ENCODE assay signal across 7 cellular contexts in the genomic region with DNA sequence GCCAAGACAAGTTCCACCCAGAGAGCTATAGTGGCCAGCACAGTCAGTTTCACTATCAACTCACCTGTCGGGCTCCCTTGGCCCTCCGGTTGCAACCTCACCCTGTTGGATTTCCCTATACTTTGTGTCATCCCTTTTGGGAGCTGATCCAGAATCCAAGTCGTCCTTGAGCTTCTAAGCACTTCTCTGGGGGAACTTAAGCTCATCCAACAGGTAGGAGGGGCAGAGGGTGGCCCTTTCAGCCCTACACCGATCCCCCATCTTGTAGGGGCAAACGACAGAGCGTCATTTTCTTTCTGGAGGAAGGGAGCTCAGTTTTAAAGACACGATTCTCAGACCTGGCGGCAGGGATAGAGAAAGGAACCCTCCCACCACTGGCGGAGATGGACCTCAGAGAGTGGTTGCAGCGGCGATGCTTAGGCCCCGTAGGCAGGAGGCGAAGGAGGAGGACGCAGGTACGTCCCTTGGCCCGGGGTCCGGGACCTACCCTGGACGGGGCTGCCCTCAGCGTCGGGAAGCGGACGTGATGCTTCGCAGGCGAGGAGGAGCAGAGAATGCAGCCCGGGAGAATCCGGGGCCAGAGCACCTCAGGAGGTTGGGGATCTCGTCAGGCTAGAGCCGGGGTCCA. TPM values are rescaled to one million over a fixed set of nuclear protein-coding genes. Genes with fewer than 3 reads are reported as not detected.
DNase-seq lines count a peak whose midpoint lies in the region; ATAC-seq and TF ChIP-seq lines count a peak whose summit lies in the region.

No MANE protein-coding gene starts in this region.

- H3F3A ChIP-seq in OCI-LY1 (ENCODE audit: insufficient read depth, low read length) = no peaks in the 10 kb centered on the region

- H3K9me2 ChIP-seq in OCI-LY1 (ENCODE audit: low read depth, low read length) = no peaks in the 10 kb centered on the region

- CTCF ChIA-PET in HEK293T (lab: Yijun Ruan, JAX) = interaction anchor here (1.1 kb wide), 2 partner anchors 47 to 72 kb away, joined by 3 to 4 read pairs; a partner anchor contains a TSS

- peaks cover 3% of the 10 kb centered on the region; the same call in 1 of the 2 replicates for H3K9me3 ChIP-seq in OCI-LY1 (ENCODE audit: low read length)
- H3K9me3 ChIP-seq in thyroid gland = no peaks in the 10 kb centered on the region

- H3K79me2 ChIP-seq in OCI-LY1 (ENCODE audit: insufficient read depth, low read length) = no peaks in the 10 kb centered on the region

- H3K9ac ChIP-seq in OCI-LY1 (ENCODE audit: low read length) = peak overlapping the region; percentile 87

- H3K27ac ChIP-seq in OCI-LY1 (ENCODE audit: low read depth, low read length, poor library complexity, severe bottlenecking) (peak overlapping the region; percentile 52), thyroid gland (peak overlapping the region; percentile 90 to 94 (median 90))

- POLR2A ChIA-PET in HEK293T (lab: Yijun Ruan, JAX) = interaction anchor here (0.8 to 3.0 kb wide), 3 partner anchors 9 to 46 kb away, joined by 3 to 14 read pairs (median 5); no protein-coding TSS in a partner anchor

- intact Hi-C loops in lower leg skin (cut with DNase I; ENCODE audit: low total_unique reads) = no loop called here
- intact Hi-C loops in thyroid gland (cut with DNase I) = no loop called here

- H3K36me3 ChIP-seq in OCI-LY1 (ENCODE audit: insufficient read depth, low read length) (no peaks in the 10 kb centered on the region), thyroid gland (no peaks in the 10 kb centered on the region)

- TF ChIP-seq CTCF in OCI-LY1 (IDR thresholded peaks at IDR 0.05; ENCODE audit: low read length) (no peak), choroid plexus epithelial cell (conservative IDR thresholded peaks at IDR 0.05; ENCODE audit: low read depth, low read length) (peak; percentile 8), lower leg skin (IDR thresholded peaks at IDR 0.05) (no peak), thyroid gland (IDR thresholded peaks at IDR 0.05) (no peak)

- 1 to 2% methylated on average over 28 of the region's 28 CpGs for WGBS in lower leg skin, 2 donors
- WGBS in thyroid gland, 2 donors = 1 to 2% methylated on average over 21 to 28 of the region's 28 CpGs

- DNase-seq in HEK293T (ENCODE audit: extremely low spot score) = peak; percentile 42
- DNase-seq in choroid plexus epithelial cell (ENCODE audit: low read depth) = peak; percentile 43
- DNase-seq in lower leg skin (ENCODE audit: low spot score in 2 of 2) = no peak
- peak; percentile 31 to 34 for DNase-seq in thyroid gland
- no peak for DNase-seq in mesenteric fat pad (ENCODE audit: low spot score)

- peak overlapping the region; percentile 90 for H3K4me3 ChIP-seq in OCI-LY1 (ENCODE audit: low read depth, low read length, poor library complexity, severe bottlenecking)
- peak overlapping the region; percentile 97 for H3K4me3 ChIP-seq in choroid plexus epithelial cell (ENCODE audit: low read depth, low read length)
- H3K4me3 ChIP-seq in lower leg skin (ENCODE audit: low read depth, poor library complexity, severe bottlenecking) = peak overlapping the region; percentile 95
- peak overlapping the region; percentile 79 to 94 (median 80) for H3K4me3 ChIP-seq in thyroid gland (replicated peaks in 1 of 3)

- H2AFZ ChIP-seq in OCI-LY1 (ENCODE audit: low read length) = no peak overlapping the region

- peak; percentile 35 for ATAC-seq in GM18498 (IDR thresholded peaks at IDR 0.05; ENCODE audit: unreplicated experiment)

- H4K20me1 ChIP-seq in OCI-LY1 (ENCODE audit: insufficient read depth, low read length) = no peaks in the 10 kb centered on the region

- peaks cover 21% of the 10 kb centered on the region for H3K4me1 ChIP-seq in OCI-LY1 (ENCODE audit: insufficient read depth, low read length, severe bottlenecking)
- H3K4me1 ChIP-seq in thyroid gland = peaks cover 16% of the 10 kb centered on the region in 2 donors

- TF ChIP-seq POLR2A in lower leg skin (IDR thresholded peaks at IDR 0.05) (no peak), thyroid gland (IDR thresholded peaks at IDR 0.05) (no peak)

- peak overlapping the region; percentile 99 for H3K4me2 ChIP-seq in OCI-LY1 (ENCODE audit: low read length)

- H3K27me3 ChIP-seq in OCI-LY1 (ENCODE audit: insufficient read depth, low read length) = no peaks in the 10 kb centered on the region
- H3K27me3 ChIP-seq in thyroid gland = no peaks in the 10 kb centered on the region

TF ChIP-seq in HEK293T, 16 proteins besides CTCF, POLR2A, EP300 and RAD21:
- TF ChIP-seq CTBP1 (IDR thresholded peaks at IDR 0.05; ENCODE audit: borderline replicate concordance) (no peak), L3MBTL2 (conservative IDR thresholded peaks at IDR 0.05) (no peak), FOXM1 (IDR thresholded peaks at IDR 0.05; ENCODE audit: borderline replicate concordance) (no peak), NFRKB (IDR thresholded peaks at IDR 0.05) (no peak), ARNT (IDR thresholded peaks at IDR 0.05) (no peak), FOXA1 (IDR thresholded peaks at IDR 0.05) (no peak), ZNF384 (IDR thresholded peaks at IDR 0.05) (no peak), FOXK2 (IDR thresholded peaks at IDR 0.05) (no peak), SP1 (IDR thresholded peaks at IDR 0.05) (no peak), SUZ12 (IDR thresholded peaks at IDR 0.05) (no peak), TARDBP (IDR thresholded peaks at IDR 0.05) (no peak), ELF4 (IDR thresholded peaks at IDR 0.05) (no peak), BHLHE40 (IDR thresholded peaks at IDR 0.05; ENCODE audit: borderline replicate concordance) (no peak), LEF1 (IDR thresholded peaks at IDR 0.05; ENCODE audit: borderline replicate concordance) (no peak)
- TF ChIP-seq, protein P1, sequence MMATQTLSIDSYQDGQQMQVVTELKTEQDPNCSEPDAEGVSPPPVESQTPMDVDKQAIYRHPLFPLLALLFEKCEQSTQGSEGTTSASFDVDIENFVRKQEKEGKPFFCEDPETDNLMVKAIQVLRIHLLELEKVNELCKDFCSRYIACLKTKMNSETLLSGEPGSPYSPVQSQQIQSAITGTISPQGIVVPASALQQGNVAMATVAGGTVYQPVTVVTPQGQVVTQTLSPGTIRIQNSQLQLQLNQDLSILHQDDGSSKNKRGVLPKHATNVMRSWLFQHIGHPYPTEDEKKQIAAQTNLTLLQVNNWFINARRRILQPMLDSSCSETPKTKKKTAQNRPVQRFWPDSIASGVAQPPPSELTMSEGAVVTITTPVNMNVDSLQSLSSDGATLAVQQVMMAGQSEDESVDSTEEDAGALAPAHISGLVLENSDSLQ (IDR thresholded peaks at IDR 0.05) = no peak

RNA-seq across cellular contexts. Expression of a gene that starts 0.5 kb away (rescaled TPM):
- 100 to 1,000 TPM in 1 of 4 donors, 10 to 100 TPM in 3; 66.5 to 104 (median 73.2) TPM for total RNA-seq in lower leg skin
- 100 to 1,000 TPM in 1 of 4 donors, 10 to 100 TPM in 3; 45.1 to 129 (median 70.2) TPM for total RNA-seq in thyroid gland
- total RNA-seq in mesenteric fat pad = 32.9 TPM

RNA-seq across cellular contexts. Expression of a gene that starts 15.8 kb away (rescaled TPM):
- total RNA-seq in lower leg skin = 10 to 100 TPM in 3 of 4 donors, 1 to 10 TPM in 1; 5.0 to 14.8 (median 12.8) TPM
- total RNA-seq in thyroid gland = 10 to 100 TPM; 18.6 to 32.1 (median 27.6) TPM
- 28.3 TPM for total RNA-seq in mesenteric fat pad

RNA-seq across cellular contexts. Expression of a gene that starts 47.1 kb away (rescaled TPM):
- total RNA-seq in lower leg skin (10 to 100 TPM; 12.5 to 34.7 (median 25.5) TPM), thyroid gland (10 to 100 TPM; 15.2 to 74.6 (median 40.1) TPM), mesenteric fat pad (18.3 TPM)

RNA-seq across cellular contexts. Expression of a gene that starts 47.3 kb away (rescaled TPM):
- total RNA-seq in lower leg skin = 10 to 100 TPM; 68.3 to 95.7 (median 84.1) TPM
- total RNA-seq in thyroid gland = 10 to 100 TPM; 21.2 to 45.7 (median 33.7) TPM
- 18.4 TPM for total RNA-seq in mesenteric fat pad

RNA-seq across cellular contexts. Expression of a gene that starts 58.4 kb away (rescaled TPM):
- total RNA-seq in lower leg skin (10 to 100 TPM; 15.0 to 41.5 (median 32.3) TPM), thyroid gland (10 to 100 TPM; 16.7 to 38.4 (median 27.4) TPM), mesenteric fat pad (35.0 TPM)

Comparison
In these comparisons a context has a peak if more than half of its experiments do, and no peak if none do; other contexts are left out.
1. DNase-seq: peak in HEK293T (single experiment), choroid plexus epithelial cell (single experiment) and thyroid gland (2 of 2); none in lower leg skin (0 of 2) and mesenteric fat pad (single experiment).
2. Peak in every context shown above with its lines, with median percentiles within 50 percentile points of each other: H3K4me3 ChIP-seq.